1 cellular context compared by ENCODE assay signal in the genomic region with DNA sequence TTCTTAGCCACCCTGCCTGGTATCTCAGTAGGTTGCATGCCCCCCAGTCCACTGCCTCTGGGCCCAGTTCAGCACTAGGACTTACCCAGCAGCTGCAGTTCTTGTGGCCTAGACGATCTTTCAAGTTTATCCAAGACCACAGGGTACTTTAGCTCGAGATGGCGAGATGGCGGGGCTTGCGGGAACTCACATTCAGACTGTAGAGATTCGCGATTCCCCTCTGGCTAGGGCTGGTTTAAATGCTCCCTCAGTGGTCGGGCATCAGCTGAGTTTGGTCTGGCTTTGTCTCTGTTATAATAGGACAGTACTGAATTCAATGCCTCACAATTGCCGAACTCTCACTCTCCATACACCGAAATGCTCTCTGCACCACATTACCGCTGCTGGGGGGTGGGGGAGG.
TF ChIP-seq lines count a peak whose summit lies in the region.

No MANE protein-coding gene starts in this region.

TF ChIP-seq in H1, 55 proteins besides CTCF, POLR2A, EP300 and RAD21 (continued from another document):
- no peak for TF ChIP-seq SIN3A (conservative IDR thresholded peaks at IDR 0.05 in 1 of 2, IDR thresholded peaks at IDR 0.05 in 1 of 2; ENCODE audit: low read depth in 1 of 2, low read length in 2 of 2)
- TF ChIP-seq SRF (IDR thresholded peaks at IDR 0.05; ENCODE audit: low read depth, low read length): no peak
- TF ChIP-seq, protein P1, sequence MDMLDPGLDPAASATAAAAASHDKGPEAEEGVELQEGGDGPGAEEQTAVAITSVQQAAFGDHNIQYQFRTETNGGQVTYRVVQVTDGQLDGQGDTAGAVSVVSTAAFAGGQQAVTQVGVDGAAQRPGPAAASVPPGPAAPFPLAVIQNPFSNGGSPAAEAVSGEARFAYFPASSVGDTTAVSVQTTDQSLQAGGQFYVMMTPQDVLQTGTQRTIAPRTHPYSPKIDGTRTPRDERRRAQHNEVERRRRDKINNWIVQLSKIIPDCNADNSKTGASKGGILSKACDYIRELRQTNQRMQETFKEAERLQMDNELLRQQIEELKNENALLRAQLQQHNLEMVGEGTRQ (IDR thresholded peaks at IDR 0.05; ENCODE audit: low read length): no peak
- TF ChIP-seq KDM5A (IDR thresholded peaks at IDR 0.05; ENCODE audit: low read length): no peak
- no peak for TF ChIP-seq YY1 (IDR thresholded peaks at IDR 0.05; ENCODE audit: low read depth, low read length)
- TF ChIP-seq TEAD4 (IDR thresholded peaks at IDR 0.05; ENCODE audit: low read depth, low read length): no peak
- TF ChIP-seq, protein P2, sequence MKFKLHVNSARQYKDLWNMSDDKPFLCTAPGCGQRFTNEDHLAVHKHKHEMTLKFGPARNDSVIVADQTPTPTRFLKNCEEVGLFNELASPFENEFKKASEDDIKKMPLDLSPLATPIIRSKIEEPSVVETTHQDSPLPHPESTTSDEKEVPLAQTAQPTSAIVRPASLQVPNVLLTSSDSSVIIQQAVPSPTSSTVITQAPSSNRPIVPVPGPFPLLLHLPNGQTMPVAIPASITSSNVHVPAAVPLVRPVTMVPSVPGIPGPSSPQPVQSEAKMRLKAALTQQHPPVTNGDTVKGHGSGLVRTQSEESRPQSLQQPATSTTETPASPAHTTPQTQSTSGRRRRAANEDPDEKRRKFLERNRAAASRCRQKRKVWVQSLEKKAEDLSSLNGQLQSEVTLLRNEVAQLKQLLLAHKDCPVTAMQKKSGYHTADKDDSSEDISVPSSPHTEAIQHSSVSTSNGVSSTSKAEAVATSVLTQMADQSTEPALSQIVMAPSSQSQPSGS (IDR thresholded peaks at IDR 0.05; ENCODE audit: low read length): no peak
- no peak for TF ChIP-seq CBX5 (IDR thresholded peaks at IDR 0.05; ENCODE audit: low read depth, low read length)
- TF ChIP-seq TAF1 (IDR thresholded peaks at IDR 0.05; ENCODE audit: low read depth, low read length): no peak
- TF ChIP-seq CREB1 (IDR thresholded peaks at IDR 0.05): no peak
- TF ChIP-seq, protein P3, sequence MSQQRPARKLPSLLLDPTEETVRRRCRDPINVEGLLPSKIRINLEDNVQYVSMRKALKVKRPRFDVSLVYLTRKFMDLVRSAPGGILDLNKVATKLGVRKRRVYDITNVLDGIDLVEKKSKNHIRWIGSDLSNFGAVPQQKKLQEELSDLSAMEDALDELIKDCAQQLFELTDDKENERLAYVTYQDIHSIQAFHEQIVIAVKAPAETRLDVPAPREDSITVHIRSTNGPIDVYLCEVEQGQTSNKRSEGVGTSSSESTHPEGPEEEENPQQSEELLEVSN (IDR thresholded peaks at IDR 0.05): no peak
- no peak for TF ChIP-seq BRCA1 (IDR thresholded peaks at IDR 0.05; ENCODE audit: low read depth, low read length)
- no peak for TF ChIP-seq CTBP2 (IDR thresholded peaks at IDR 0.05; ENCODE audit: borderline replicate concordance, insufficient read depth, insufficient read length, low read length)
- no peak for TF ChIP-seq SIX5 (IDR thresholded peaks at IDR 0.05; ENCODE audit: low read depth, low read length)
TF ChIP-seq in H1: peak in this region for 0.
